ENCODE assay signal across 7 cellular contexts in the genomic region with DNA sequence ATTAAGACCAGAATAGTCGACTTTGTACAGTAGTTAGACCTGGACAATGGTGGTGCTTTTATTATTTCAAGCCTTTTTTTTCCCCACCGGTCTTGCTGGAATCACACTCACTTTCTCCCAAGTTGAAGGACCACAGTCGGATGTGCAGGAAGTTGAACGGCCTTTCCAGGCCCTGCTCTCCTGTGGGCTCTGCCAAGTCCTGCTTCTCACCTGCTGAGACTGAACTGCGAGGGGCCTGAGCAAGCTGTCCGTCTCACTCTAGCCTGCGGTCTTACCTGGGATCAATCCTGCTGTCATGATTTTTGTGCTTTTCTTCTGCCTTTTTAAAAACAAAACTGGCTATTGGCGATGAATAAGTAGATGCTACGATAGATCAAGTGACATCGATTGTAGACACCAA. TPM values are rescaled to one million over a fixed set of nuclear protein-coding genes. Genes with fewer than 3 reads are reported as not detected.
DNase-seq lines count a peak whose midpoint lies in the region; ATAC-seq, FAIRE-seq and TF ChIP-seq lines count a peak whose summit lies in the region.

No MANE protein-coding gene starts in this region.

- peaks cover 9% of the 10 kb centered on the region for H3K4me1 Mint-ChIP-seq in endodermal cell

- H3K4me3 ChIP-seq in OCI-LY7 (ENCODE audit: low read depth, low read length, poor library complexity, severe bottlenecking), result no peak overlapping the region
- H3K4me3 ChIP-seq in endodermal cell (ENCODE audit: low read length), result peak overlapping the region; percentile 86
- peak overlapping the region; percentile 87 for H3K4me3 ChIP-seq in psoas muscle

- peaks cover 34% of the 10 kb centered on the region for H3K27me3 Mint-ChIP-seq in endodermal cell (ENCODE audit: insufficient read depth)

- peaks cover 25% of the 10 kb centered on the region for H3K36me3 Mint-ChIP-seq in endodermal cell (ENCODE audit: low read depth)

- intact Hi-C loops in OCI-LY7 (cut with micrococcal nuclease; ENCODE audit: unreplicated experiment), result no loop called here
- intact Hi-C loops in psoas muscle (cut with DNase I), result no loop called here

- H3K9me3 Mint-ChIP-seq in endodermal cell, result no peaks in the 10 kb centered on the region

- CTCF ChIA-PET in OCI-LY7 (lab: Charles Lee; ENCODE audit: unreplicated experiment), result no interaction called here

- no peak for TF ChIP-seq POLR2A in GM12891 (IDR thresholded peaks at IDR 0.05; ENCODE audit: low read depth, low read length)

- no peaks in the 10 kb centered on the region for H3K9me2 ChIP-seq in OCI-LY7 (ENCODE audit: insufficient read depth, low read length)

- H3K36me3 ChIP-seq in OCI-LY7 (ENCODE audit: insufficient read depth, low read length) (peaks cover 13% of the 10 kb centered on the region), endodermal cell (ENCODE audit: control insufficient read depth, insufficient read depth, low read length) (peaks cover 37% of the 10 kb centered on the region), psoas muscle (ENCODE audit: insufficient read depth in 1 of 2, low read depth in 1 of 2) (no peaks in the 10 kb centered on the region)

- 85 to 90% methylated on average over 8 to 10 of the region's 10 CpGs for WGBS in endodermal cell (ENCODE audit: insufficient coverage in 1 of 2, insufficient read length in 1 of 2), 2 experiments
- 75 to 80% (median 76%) methylated on average over 10 of the region's 10 CpGs for WGBS in psoas muscle, 3 donors

- peaks cover 7% of the 10 kb centered on the region for H3K27me3 ChIP-seq in endodermal cell (ENCODE audit: control insufficient read depth, insufficient read depth, low read length, poor library complexity, severe bottlenecking)
- H3K27me3 ChIP-seq in psoas muscle (ENCODE audit: insufficient read depth in 3 of 3, low read length in 2 of 3), result peaks cover 0 to 1% (median 0%) of the 10 kb centered on the region in 3 donors

- ATAC-seq in psoas muscle, result no peak
- ATAC-seq in HG03196 (IDR thresholded peaks at IDR 0.05; ENCODE audit: unreplicated experiment), result no peak

- H3K4me3 Mint-ChIP-seq in endodermal cell, result peak overlapping the region; percentile 81

- TSS peak; percentile 66 for BruUV-seq in OCI-LY7 (replicated peaks; lab: Mats Ljungman, UMichigan)

- H3K4me1 ChIP-seq in OCI-LY7 (ENCODE audit: insufficient read depth, low read length, poor library complexity, severe bottlenecking) (no peaks in the 10 kb centered on the region), endodermal cell (ENCODE audit: control insufficient read depth, insufficient read depth, low read length) (peaks cover 3% of the 10 kb centered on the region), psoas muscle (no peaks in the 10 kb centered on the region)

- POLR2A ChIA-PET in OCI-LY7 (lab: Charles Lee), result no interaction called here

- DNase-seq in GM12891 (ENCODE audit: insufficient read length, low spot score) (no peak), OCI-LY7 (ENCODE audit: low spot score) (no peak), endodermal cell (no peak), psoas muscle (no peak), germinal center (ENCODE audit: low spot score) (no peak)
- DNase-seq in stimulated activated naive CD4-positive, alpha-beta T cell treated with Interleukin-2 at 50 U/mL for 16 hours (lab: John Stamatoyannopoulos, UW), result no peak

- TF ChIP-seq CTCF in OCI-LY7 (conservative IDR thresholded peaks at IDR 0.05; ENCODE audit: low read length) (no peak), endodermal cell (conservative IDR thresholded peaks at IDR 0.05) (no peak), psoas muscle (IDR thresholded peaks at IDR 0.05) (no peak)

- no peak overlapping the region for H3K9ac ChIP-seq in endodermal cell (ENCODE audit: extremely low read depth, low read length, poor library complexity, severe bottlenecking)

- peak overlapping the region; percentile 70; the same call in 1 of the 2 replicates for H3K4me2 ChIP-seq in OCI-LY7 (ENCODE audit: low read length)

- no peak overlapping the region for H3K27ac Mint-ChIP-seq in endodermal cell

- FAIRE-seq in GM12891 (lab: Jason Lieb, UNC), result peak; percentile 31

- no peaks in the 10 kb centered on the region for H3K9me3 ChIP-seq in OCI-LY7 (ENCODE audit: low read length)
- H3K9me3 ChIP-seq in endodermal cell (ENCODE audit: control insufficient read depth, low read length), result no peaks in the 10 kb centered on the region
- H3K9me3 ChIP-seq in psoas muscle, result no peaks in the 10 kb centered on the region

- no peak overlapping the region for H2AFZ ChIP-seq in OCI-LY7 (ENCODE audit: low read length)

- peaks cover 5% of the 10 kb centered on the region; the same call in 1 of the 2 replicates for H4K20me1 ChIP-seq in OCI-LY7 (ENCODE audit: insufficient read depth, low read length)

- H3K27ac ChIP-seq in OCI-LY7 (ENCODE audit: low read depth, low read length, poor library complexity, severe bottlenecking), result no peak overlapping the region
- no peak overlapping the region for H3K27ac ChIP-seq in endodermal cell (ENCODE audit: low read depth, low read length)
- H3K27ac ChIP-seq in psoas muscle, result no peak overlapping the region

- H3K79me2 ChIP-seq in OCI-LY7 (ENCODE audit: insufficient read depth, low read depth, low read length), result no peaks in the 10 kb centered on the region

TF ChIP-seq in GM12891, 5 proteins besides CTCF, POLR2A, EP300 and RAD21:
- no peak for TF ChIP-seq SPI1 (IDR thresholded peaks at IDR 0.05; ENCODE audit: low read depth, low read length)
- no peak for TF ChIP-seq POLR2AphosphoS5 (IDR thresholded peaks at IDR 0.05; ENCODE audit: low read depth, low read length)
- TF ChIP-seq PAX5 (IDR thresholded peaks at IDR 0.05; ENCODE audit: insufficient read depth, low read length, severe bottlenecking), result no peak
- TF ChIP-seq POU2F2 (IDR thresholded peaks at IDR 0.05; ENCODE audit: low read depth, low read length), result no peak
- no peak for TF ChIP-seq TAF1 (IDR thresholded peaks at IDR 0.05; ENCODE audit: low read depth, low read length)

RNA-seq across cellular contexts. Expression of a gene that starts 1.3 kb away (rescaled TPM):
- polyA plus RNA-seq in GM12891 (2012; ENCODE audit: low read depth, missing spikeins), result 19.3 TPM
- 4.0 and 8.3 TPM in 2 replicates for total RNA-seq in OCI-LY7 (2014; rRNA removed; shearing (Covaris generic))
- 8.1 and 11.7 TPM in 2 replicates for total RNA-seq in OCI-LY7 (2022)
- total RNA-seq in endodermal cell, result 10 to 100 TPM; 16.6 to 28.8 TPM
- polyA plus RNA-seq in endodermal cell (2013, experiment 1 of 2), result 17.4 TPM
- 21.0 TPM for polyA plus RNA-seq in endodermal cell (2013, experiment 2 of 2)
- total RNA-seq in psoas muscle, result 1 to 10 TPM; 1.4 to 2.8 (median 1.7) TPM
- 1 to 10 TPM in 1 of 3 donors, under 1 TPM in 2; 0.75 to 1.5 (median 0.86) TPM for polyA plus RNA-seq in psoas muscle

RNA-seq across cellular contexts. Expression of a gene that starts 18.3 kb away (rescaled TPM):
- polyA plus RNA-seq in GM12891 (2012; ENCODE audit: low read depth, missing spikeins), result 21.8 TPM
- 36.3 and 40.2 TPM in 2 replicates for total RNA-seq in OCI-LY7 (2014; rRNA removed; shearing (Covaris generic))
- total RNA-seq in OCI-LY7 (2022) (53.6 and 56.1 TPM in 2 replicates), endodermal cell (10 to 100 TPM; 30.3 to 36.2 TPM), psoas muscle (10 to 100 TPM; 11.2 to 21.9 (median 14.8) TPM)
- polyA plus RNA-seq in endodermal cell (2013, experiment 1 of 2), result 27.3 TPM
- 24.4 TPM for polyA plus RNA-seq in endodermal cell (2013, experiment 2 of 2)
- polyA plus RNA-seq in psoas muscle, result 10 to 100 TPM in 2 of 3 donors, 1 to 10 TPM in 1; 7.2 to 12.6 (median 11.4) TPM

RNA-seq across cellular contexts. Expression of a gene that starts 19.1 kb away (rescaled TPM):
- polyA plus RNA-seq in GM12891 (2012; ENCODE audit: low read depth, missing spikeins), result 13.8 TPM
- total RNA-seq in OCI-LY7 (2014; rRNA removed; shearing (Covaris generic)), result 12.5 and 12.6 TPM in 2 replicates
- 59.7 and 69.7 TPM in 2 replicates for total RNA-seq in OCI-LY7 (2022)
- total RNA-seq in endodermal cell, result 10 to 100 TPM; 59.8 to 63.2 TPM
- polyA plus RNA-seq in endodermal cell (2013, experiment 1 of 2), result 38.0 TPM
- polyA plus RNA-seq in endodermal cell (2013, experiment 2 of 2), result 39.8 TPM
- total RNA-seq in psoas muscle, result 10 to 100 TPM; 35.8 to 55.0 (median 49.1) TPM
- polyA plus RNA-seq in psoas muscle, result 10 to 100 TPM in 1 of 3 donors, 1 to 10 TPM in 2; 6.1 to 19.6 (median 7.7) TPM

RNA-seq across cellular contexts. Expression of a gene that starts 48.3 kb away (rescaled TPM):
- 44.8 TPM for polyA plus RNA-seq in GM12891 (2012; ENCODE audit: low read depth, missing spikeins)
- 48.4 and 80.2 TPM in 2 replicates for total RNA-seq in OCI-LY7 (2014; rRNA removed; shearing (Covaris generic))
- 79.7 and 86.8 TPM in 2 replicates for total RNA-seq in OCI-LY7 (2022)
- total RNA-seq in endodermal cell, result 10 to 100 TPM; 81.6 to 95.1 TPM
- 58.6 TPM for polyA plus RNA-seq in endodermal cell (2013, experiment 1 of 2)
- polyA plus RNA-seq in endodermal cell (2013, experiment 2 of 2), result 54.5 TPM
- total RNA-seq in psoas muscle, result 10 to 100 TPM; 18.5 to 25.2 (median 20.8) TPM
- polyA plus RNA-seq in psoas muscle, result 10 to 100 TPM; 13.5 to 29.2 (median 21.7) TPM

RNA-seq across cellular contexts. Expression of a gene that starts 48.4 kb away (rescaled TPM):
- polyA plus RNA-seq in GM12891 (2012; ENCODE audit: low read depth, missing spikeins), result 21.1 TPM
- total RNA-seq in OCI-LY7 (2014; rRNA removed; shearing (Covaris generic)), result 35.8 and 47.1 TPM in 2 replicates
- 24.0 and 29.5 TPM in 2 replicates for total RNA-seq in OCI-LY7 (2022)
- 10 to 100 TPM; 14.0 to 18.7 TPM for total RNA-seq in endodermal cell
- polyA plus RNA-seq in endodermal cell (2013, experiment 1 of 2), result 10.1 TPM
- 10.7 TPM for polyA plus RNA-seq in endodermal cell (2013, experiment 2 of 2)
- total RNA-seq in psoas muscle, result 10 to 100 TPM; 17.2 to 30.1 (median 19.5) TPM
- polyA plus RNA-seq in psoas muscle, result 10 to 100 TPM; 25.9 to 36.2 (median 28.3) TPM
